Comparison of ENCODE assay signal across 24 cellular contexts in genomic region chr7:128835231-128835751, GRCh38. TPM values are rescaled to one million over a fixed set of nuclear protein-coding genes. Genes with fewer than 3 reads are reported as not detected.
DNase-seq lines count a peak whose midpoint lies in the region; ATAC-seq and TF ChIP-seq lines count a peak whose summit lies in the region.
"Had no signal": no experiment of that assay in that cellular context is flagged by ENCODE, and none has a peak within 500 bp of the region (broad histone marks: within the 10 kb centered on the region; RNA-seq: fewer than 3 reads in every experiment).

No MANE protein-coding gene starts in this region.

- TF ChIP-seq EP300 in gastroesophageal sphincter (IDR thresholded peaks at IDR 0.05) = no peak

- H3K4me3 ChIP-seq in left ventricle myocardium inferior = peak overlapping the region; percentile 14
- H3K4me3 ChIP-seq in gastroesophageal sphincter = no peak overlapping the region
- peak overlapping the region in 1 of 4 donors; percentile 1 for H3K4me3 ChIP-seq in gastrocnemius medialis
- no peak overlapping the region for H3K4me3 ChIP-seq in vagina
- H3K4me3 ChIP-seq: A549 had no signal

- no CpG with 5 or more reads among the region's 16 CpGs for WGBS in gastroesophageal sphincter (ENCODE audit: low coverage in 1 of 2), 2 donors

- H3K9me3 ChIP-seq in left ventricle myocardium inferior (replicated peaks) = no peaks in the 10 kb centered on the region
- H3K9me3 ChIP-seq in gastroesophageal sphincter = no peaks in the 10 kb centered on the region
- no peaks in the 10 kb centered on the region for H3K9me3 ChIP-seq in gastrocnemius medialis
- no peaks in the 10 kb centered on the region for H3K9me3 ChIP-seq in vagina
- H3K9me3 ChIP-seq: A549, BE2C had no signal

- DNase-seq in left ventricle myocardium inferior (no peak), left cardiac atrium (no peak), gastrocnemius medialis (peak in 1 of 2 donors; percentile 45), vagina (ENCODE audit: extremely low spot score in 2 of 2) (no peak), NCI-H2171 (lab: John Stamatoyannopoulos, UW) (no peak)
- DNase-seq in stimulated activated CD4-positive, alpha-beta T cell treated with anti-CD3 and anti-CD28 coated beads, Interleukin-2, amount 100 ng/mL, for 24 hours = no peak
- DNase-seq in stimulated activated CD4-positive, alpha-beta T cell treated with anti-CD3 and anti-CD28 coated beads, Interleukin-1b, Interleukin-23, amount 100 ng/mL, for 48 hours = no peak
- DNase-seq: activated CD4-positive, alpha-beta T cell treated with anti-CD3 and anti-CD28 coated beads, Interleukin-2, amount 50 U/mL, for 1 hour; activated naive CD4-positive, alpha-beta T cell treated with anti-CD3 and anti-CD28 coated beads, Interleukin-2, amount 10 ng/mL, durations not matched to agents 7 days and 5 days; amniotic stem cell; BE2C; NCI-H1092 treated with DMSO at 0.1 percent for 48 hours; NCI-H1930; NCI-H2227 treated with DMSO at 0.1 percent for 48 hours; NCI-H748 treated with DMSO at 0.1 percent for 48 hours; retina; RPMI8226; stimulated activated naive CD8-positive, alpha-beta T cell treated with anti-CD3 and anti-CD28 coated beads, Interleukin-15, amount 100 ng/mL, for 72 hours; WERI-Rb-1 had no signal

- in situ Hi-C loops in gastrocnemius medialis (cut with MboI; ENCODE audit: low sequenced_read_pairs in 4 of 4) = no loop called here

- H3K4me1 ChIP-seq in left ventricle myocardium inferior = peaks cover 95% of the 10 kb centered on the region
- peaks cover 0 to 74% (median 43%) of the 10 kb centered on the region in 3 donors for H3K4me1 ChIP-seq in gastroesophageal sphincter
- peaks cover 60 to 80% of the 10 kb centered on the region in 2 donors for H3K4me1 ChIP-seq in gastrocnemius medialis
- H3K4me1 ChIP-seq in vagina = peaks cover 34% of the 10 kb centered on the region

- intact Hi-C loops in left ventricle myocardium inferior (cut with micrococcal nuclease) (no loop called here), left cardiac atrium (cut with DNase I) (no loop called here), gastrocnemius medialis (cut with DNase I; ENCODE audit: low total_unique reads) (no loop called here), vagina (cut with DNase I) (no loop called here)

- H3K27me3 ChIP-seq in left ventricle myocardium inferior (ENCODE audit: low read depth) = peaks cover 5% of the 10 kb centered on the region
- no peaks in the 10 kb centered on the region for H3K27me3 ChIP-seq in gastroesophageal sphincter
- no peaks in the 10 kb centered on the region for H3K27me3 ChIP-seq in gastrocnemius medialis
- H3K27me3 ChIP-seq in vagina = no peaks in the 10 kb centered on the region
- H3K27me3 ChIP-seq: BE2C had no signal

- H3K27ac ChIP-seq in left ventricle myocardium inferior (replicated peaks) (peak overlapping the region; percentile 96), gastroesophageal sphincter (peak overlapping the region in 3 of 4 donors; percentile 94 to 96 (median 95)), gastrocnemius medialis (peak overlapping the region; percentile 92 to 99 (median 98)), vagina (peak overlapping the region; percentile 56)
- H3K27ac ChIP-seq: A549, WERI-Rb-1 had no signal

- peaks cover 56% of the 10 kb centered on the region for H3K36me3 ChIP-seq in left ventricle myocardium inferior
- peaks cover 0 to 58% of the 10 kb centered on the region in 2 donors for H3K36me3 ChIP-seq in gastroesophageal sphincter
- peaks cover 0 to 60% of the 10 kb centered on the region in 2 donors for H3K36me3 ChIP-seq in gastrocnemius medialis
- peaks cover 0 to 16% of the 10 kb centered on the region in 2 donors for H3K36me3 ChIP-seq in vagina
- H3K36me3 ChIP-seq: WERI-Rb-1 had no signal

- TF ChIP-seq CTCF in left ventricle myocardium inferior (IDR thresholded peaks at IDR 0.05; ENCODE audit: borderline replicate concordance) (no peak), gastroesophageal sphincter (IDR thresholded peaks at IDR 0.05) (no peak), gastrocnemius medialis (IDR thresholded peaks at IDR 0.05 in 4 of 5, conservative IDR thresholded peaks at IDR 0.05 in 1 of 5) (no peak), vagina (IDR thresholded peaks at IDR 0.05) (no peak)

- TF ChIP-seq POLR2A in gastroesophageal sphincter (IDR thresholded peaks at IDR 0.05) (no peak), gastrocnemius medialis (IDR thresholded peaks at IDR 0.05) (no peak), vagina (IDR thresholded peaks at IDR 0.05) (no peak)

- ATAC-seq in left cardiac atrium = no peak
- no peak for ATAC-seq in gastroesophageal sphincter
- ATAC-seq in gastrocnemius medialis = no peak
- ATAC-seq: A549; stimulated activated naive CD8-positive, alpha-beta T cell treated with anti-CD3 and anti-CD28 coated beads, Interleukin-15, amount 100 ng/mL, for 72 hours had no signal

RNA-seq across cellular contexts. Expression of gene FLNC, which starts 5.1 kb away (rescaled TPM):
- total RNA-seq in left ventricle myocardium inferior (839 TPM), left cardiac atrium (100 to 1,000 TPM; 226 to 257 TPM), gastroesophageal sphincter (1,000 to 10,000 TPM in 1 of 4 donors, 100 to 1,000 TPM in 3; 308 to 1,162 (median 401) TPM), gastrocnemius medialis (1,000 to 10,000 TPM; 1,071 to 4,398 (median 2,381) TPM), vagina (31.9 TPM)

RNA-seq across cellular contexts. Expression of gene ATP6V1F, which starts 27.4 kb away (rescaled TPM):
- 101 TPM for total RNA-seq in left ventricle myocardium inferior
- 100 to 1,000 TPM; 117 to 119 TPM for total RNA-seq in left cardiac atrium
- total RNA-seq in gastroesophageal sphincter = 100 to 1,000 TPM in 1 of 4 donors, 10 to 100 TPM in 3; 67.7 to 101 (median 84.5) TPM
- total RNA-seq in gastrocnemius medialis = 10 to 100 TPM; 79.3 to 99.2 (median 82.3) TPM
- 119 TPM for total RNA-seq in vagina

RNA-seq across cellular contexts. Expression of gene CCDC136, which starts 43.5 kb away (rescaled TPM):
- total RNA-seq in left ventricle myocardium inferior (8.2 TPM), left cardiac atrium (1 to 10 TPM; 2.9 to 7.2 TPM), gastroesophageal sphincter (10 to 100 TPM; 14.5 to 46.9 (median 21.5) TPM), gastrocnemius medialis (10 to 100 TPM in 2 of 4 donors, 1 to 10 TPM in 1, under 1 TPM in 1; 0.61 to 15.8 (median 9.3) TPM), vagina (17.9 TPM)

RNA-seq across cellular contexts. Expression of gene OPN1SW, which starts 59.7 kb away (rescaled TPM):
- total RNA-seq in left ventricle myocardium inferior = not detected
- not detected for total RNA-seq in left cardiac atrium
- total RNA-seq in gastroesophageal sphincter = not detected
- total RNA-seq in gastrocnemius medialis = not detected
- not detected for total RNA-seq in vagina
- total RNA-seq: activated T-helper 1 cell treated with anti-CD3 and anti-CD28 coated beads, Interleukin-12 subunit alpha, Interleukin-12 subunit beta, Interleukin-2, Interleukin-4 antibody, amounts not matched to agents 30 ng/mL and 10 ng/mL and 1 ng/mL, durations not matched to agents 14 hours and 24 hours and 36 hours; dermis microvascular lymphatic vessel endothelial cell; ureter had no signal
